15 cellular contexts compared by ENCODE assay signal in the genomic region with DNA sequence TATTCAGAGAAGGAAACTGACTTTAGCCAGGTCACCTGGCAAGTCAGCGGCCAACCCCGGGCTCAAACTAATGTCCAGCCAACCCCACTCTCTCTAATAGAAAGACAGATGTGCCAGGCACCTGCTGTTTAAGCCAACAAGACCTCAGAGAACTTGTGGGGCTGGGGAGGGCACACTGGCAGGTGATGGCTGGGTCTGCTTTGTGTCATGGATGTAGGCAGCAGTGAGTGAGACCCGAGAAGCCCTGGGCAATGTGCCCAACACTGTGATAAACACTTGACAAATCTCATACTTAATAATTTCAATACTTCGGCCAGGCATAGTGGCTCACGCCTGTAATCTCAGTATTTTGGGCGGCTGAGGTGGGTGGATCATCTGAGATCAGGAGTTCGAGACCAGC.
"Had no signal": no experiment of that assay in that cellular context is flagged by ENCODE, and none has a peak within 500 bp of the region (broad histone marks: within the 10 kb centered on the region; RNA-seq: fewer than 3 reads in every experiment).

No MANE protein-coding gene starts in this region.

- H3K36me3 Mint-ChIP-seq: type B pancreatic cell had no signal

- H3K9me3 Mint-ChIP-seq: activated naive CD8-positive, alpha-beta T cell treated with anti-CD3 and anti-CD28 coated beads, Interleukin-2, amount 50 U/mL, for 24 hours; effector memory CD8-positive, alpha-beta T cell; stimulated activated naive CD8-positive, alpha-beta T cell treated with anti-CD3 and anti-CD28 coated beads, Interleukin-15, amount 100 ng/mL, for 72 hours had no signal

- H3K27ac Mint-ChIP-seq: activated naive CD8-positive, alpha-beta T cell treated with anti-CD3 and anti-CD28 coated beads, Interleukin-2, amount 50 U/mL, for 24 hours; effector memory CD8-positive, alpha-beta T cell; stimulated activated naive CD8-positive, alpha-beta T cell treated with anti-CD3 and anti-CD28 coated beads, Interleukin-15, amount 100 ng/mL, for 72 hours; type B pancreatic cell had no signal

- ATAC-seq: activated CD4-positive, CD25-positive, alpha-beta regulatory T cell treated with anti-CD3 and anti-CD28 coated beads, Interleukin-2, amount 50 U/mL, for 24 hours; activated naive CD8-positive, alpha-beta T cell treated with anti-CD3 and anti-CD28 coated beads, Interleukin-2, amount 50 U/mL, for 24 hours; effector memory CD8-positive, alpha-beta T cell; sciatic nerve; stimulated activated naive CD8-positive, alpha-beta T cell treated with anti-CD3 and anti-CD28 coated beads, Interleukin-15, amount 100 ng/mL, for 72 hours had no signal

- DNase-seq: activated CD4-positive, alpha-beta T cell treated with anti-CD3 and anti-CD28 coated beads, Interleukin-2, amount 50 U/mL, for 4 hours; activated naive CD4-positive, alpha-beta T cell treated with Interleukin-2 at 50 U/mL for 16 hours; activated naive CD8-positive, alpha-beta T cell treated with anti-CD3 and anti-CD28 coated beads, Interleukin-2, amount 50 U/mL, for 24 hours; activated T-cell treated with anti-CD3 and anti-CD28 coated beads for 4 hours; aorta; dermis blood vessel endothelial cell; effector memory CD8-positive, alpha-beta T cell; head of caudate nucleus; left colon; midbrain; spleen; stimulated activated naive CD8-positive, alpha-beta T cell treated with anti-CD3 and anti-CD28 coated beads, Interleukin-15, amount 100 ng/mL, for 72 hours had no signal
